In genomic region chr9:96408409-96409280, GRCh38 we compare ENCODE assay signal across 14 cellular contexts. TPM values are rescaled to one million over a fixed set of nuclear protein-coding genes. Genes with fewer than 3 reads are reported as not detected.
DNase-seq lines count a peak whose midpoint lies in the region; ATAC-seq and TF ChIP-seq lines count a peak whose summit lies in the region.
"Had no signal": no experiment of that assay in that cellular context is flagged by ENCODE, and none has a peak within 500 bp of the region (broad histone marks: within the 10 kb centered on the region; RNA-seq: fewer than 3 reads in every experiment).

No MANE protein-coding gene starts in this region.

- ATAC-seq in activated naive CD8-positive, alpha-beta T cell treated with anti-CD3 and anti-CD28 coated beads, Interleukin-2, amount 10 ng/mL, durations not matched to agents 7 days and 5 days (ENCODE audit: low read depth), result no peak

- H4K20me1 ChIP-seq in Loucy (ENCODE audit: insufficient read depth, low read length, poor library complexity, severe bottlenecking), result peaks cover 50% of the 10 kb centered on the region

- no peaks in the 10 kb centered on the region for H3K9me2 ChIP-seq in Loucy (replicated peaks; ENCODE audit: low read depth, low read length)

- H3K9ac ChIP-seq in Loucy (ENCODE audit: low read depth, low read length, poor library complexity, severe bottlenecking), result no peak overlapping the region

- no peak overlapping the region for H3K4me3 ChIP-seq in Loucy (ENCODE audit: low read length, poor library complexity, severe bottlenecking)
- H3K4me3 ChIP-seq: MG63 had no signal

- peaks cover 22% of the 10 kb centered on the region; the same call in 1 of the 2 replicates for H3K36me3 ChIP-seq in Loucy (ENCODE audit: insufficient read depth, low read length)
- H3K36me3 ChIP-seq: MG63 had no signal

- H3K9me3 Mint-ChIP-seq in activated naive CD8-positive, alpha-beta T cell treated with anti-CD3 and anti-CD28 coated beads, Interleukin-2, amount 10 ng/mL, durations not matched to agents 7 days and 5 days, result no peaks in the 10 kb centered on the region
- no peaks in the 10 kb centered on the region for H3K9me3 Mint-ChIP-seq in activated naive CD8-positive, alpha-beta T cell treated with anti-CD3 and anti-CD28 coated beads for 36 hours
- H3K9me3 Mint-ChIP-seq in dendritic cell treated with granulocyte-macrophage colony-stimulating factor and Interleukin-4, amounts not matched to agents 40 ng/mL and 50 ng/mL, for 4 days, result no peaks in the 10 kb centered on the region
- H3K9me3 Mint-ChIP-seq: natural killer cell treated with Interleukin-12 subunit alpha and Interleukin-12 subunit beta and Interleukin-15 and Interleukin-18, amount 100 ng/mL, for 72 hours had no signal

- H2AFZ ChIP-seq in Loucy (ENCODE audit: low read length), result no peak overlapping the region

- H3K27ac Mint-ChIP-seq in activated naive CD8-positive, alpha-beta T cell treated with anti-CD3 and anti-CD28 coated beads, Interleukin-2, amount 10 ng/mL, durations not matched to agents 7 days and 5 days, result peak overlapping the region; percentile 72
- H3K27ac Mint-ChIP-seq in activated naive CD8-positive, alpha-beta T cell treated with anti-CD3 and anti-CD28 coated beads for 36 hours, result no peak overlapping the region
- peak overlapping the region; percentile 50 for H3K27ac Mint-ChIP-seq in dendritic cell treated with granulocyte-macrophage colony-stimulating factor and Interleukin-4, amounts not matched to agents 40 ng/mL and 50 ng/mL, for 4 days
- H3K27ac Mint-ChIP-seq: natural killer cell treated with Interleukin-12 subunit alpha and Interleukin-12 subunit beta and Interleukin-15 and Interleukin-18, amount 100 ng/mL, for 72 hours had no signal

- peaks cover 92% of the 10 kb centered on the region for H3K79me2 ChIP-seq in Loucy (ENCODE audit: insufficient read depth, low read length)

- H3K27me3 Mint-ChIP-seq in activated naive CD8-positive, alpha-beta T cell treated with anti-CD3 and anti-CD28 coated beads, Interleukin-2, amount 10 ng/mL, durations not matched to agents 7 days and 5 days, result no peaks in the 10 kb centered on the region
- H3K27me3 Mint-ChIP-seq in activated naive CD8-positive, alpha-beta T cell treated with anti-CD3 and anti-CD28 coated beads for 36 hours, result no peaks in the 10 kb centered on the region
- H3K27me3 Mint-ChIP-seq in dendritic cell treated with granulocyte-macrophage colony-stimulating factor and Interleukin-4, amounts not matched to agents 40 ng/mL and 50 ng/mL, for 4 days, result no peaks in the 10 kb centered on the region
- H3K27me3 Mint-ChIP-seq: natural killer cell treated with Interleukin-12 subunit alpha and Interleukin-12 subunit beta and Interleukin-15 and Interleukin-18, amount 100 ng/mL, for 72 hours had no signal

- H3K27me3 ChIP-seq in Loucy (ENCODE audit: insufficient read depth, low read length, poor library complexity, severe bottlenecking), result no peaks in the 10 kb centered on the region
- H3K27me3 ChIP-seq: MG63 had no signal

- TF ChIP-seq CTCF in Loucy (conservative IDR thresholded peaks at IDR 0.05; ENCODE audit: low read length), result no peak

- POLR2A ChIA-PET in activated naive CD8-positive, alpha-beta T cell treated with anti-CD3 and anti-CD28 coated beads, Interleukin-2, amount 10 ng/mL, durations not matched to agents 7 days and 5 days (lab: Charles Lee), result interaction anchor here (0.9 kb wide), 1 partner anchor 9 kb away, joined by 5 read pairs; no protein-coding TSS in a partner anchor

- H3K4me3 Mint-ChIP-seq in activated naive CD8-positive, alpha-beta T cell treated with anti-CD3 and anti-CD28 coated beads, Interleukin-2, amount 10 ng/mL, durations not matched to agents 7 days and 5 days, result no peak overlapping the region
- H3K4me3 Mint-ChIP-seq in activated naive CD8-positive, alpha-beta T cell treated with anti-CD3 and anti-CD28 coated beads for 36 hours, result no peak overlapping the region
- no peak overlapping the region for H3K4me3 Mint-ChIP-seq in dendritic cell treated with granulocyte-macrophage colony-stimulating factor and Interleukin-4, amounts not matched to agents 40 ng/mL and 50 ng/mL, for 4 days
- H3K4me3 Mint-ChIP-seq: natural killer cell treated with Interleukin-12 subunit alpha and Interleukin-12 subunit beta and Interleukin-15 and Interleukin-18, amount 100 ng/mL, for 72 hours had no signal

- H3F3A ChIP-seq in Loucy (ENCODE audit: low read depth), result peaks cover 5% of the 10 kb centered on the region; the same call in 1 of the 2 replicates

- peaks cover 29% of the 10 kb centered on the region for H3K36me3 Mint-ChIP-seq in activated naive CD8-positive, alpha-beta T cell treated with anti-CD3 and anti-CD28 coated beads, Interleukin-2, amount 10 ng/mL, durations not matched to agents 7 days and 5 days
- H3K36me3 Mint-ChIP-seq in activated naive CD8-positive, alpha-beta T cell treated with anti-CD3 and anti-CD28 coated beads for 36 hours, result peaks cover 33% of the 10 kb centered on the region
- no peaks in the 10 kb centered on the region for H3K36me3 Mint-ChIP-seq in dendritic cell treated with granulocyte-macrophage colony-stimulating factor and Interleukin-4, amounts not matched to agents 40 ng/mL and 50 ng/mL, for 4 days (ENCODE audit: low read depth)
- H3K36me3 Mint-ChIP-seq: natural killer cell treated with Interleukin-12 subunit alpha and Interleukin-12 subunit beta and Interleukin-15 and Interleukin-18, amount 100 ng/mL, for 72 hours had no signal

- DNase-seq in activated naive CD8-positive, alpha-beta T cell treated with anti-CD3 and anti-CD28 coated beads, Interleukin-2, amount 10 ng/mL, durations not matched to agents 7 days and 5 days, result no peak
- no peak for DNase-seq in activated naive CD8-positive, alpha-beta T cell treated with anti-CD3 and anti-CD28 coated beads for 36 hours
- no peak for DNase-seq in GOT3 (lab: John Stamatoyannopoulos, UW)
- DNase-seq in COR-L47 (lab: John Stamatoyannopoulos, UW), result no peak
- DNase-seq in NCI-H128 (lab: John Stamatoyannopoulos, UW; ENCODE audit: unreplicated experiment), result no peak
- DNase-seq in NCI-H2227 (lab: John Stamatoyannopoulos, UW; ENCODE audit: unreplicated experiment), result no peak
- DNase-seq: activated CD4-positive, alpha-beta T cell treated with anti-CD3 and anti-CD28 coated beads for 48 hours; activated effector memory CD4-positive, alpha-beta T cell treated with Interleukin-2 at 50 U/mL for 16 hours; AML-193; MG63; stimulated activated CD4-positive, alpha-beta T cell treated with anti-CD3 and anti-CD28 coated beads, Interleukin-12 subunit alpha, Interleukin-12 subunit beta, amount 100 ng/mL, for 4 hours had no signal

- H3K4me2 ChIP-seq in Loucy (ENCODE audit: low read depth, low read length, poor library complexity, severe bottlenecking), result peak overlapping the region; percentile 47

- no peaks in the 10 kb centered on the region for H3K9me3 ChIP-seq in Loucy (ENCODE audit: insufficient read depth, low read depth, low read length)
- H3K9me3 ChIP-seq: MG63 had no signal

- H3K4me1 Mint-ChIP-seq in activated naive CD8-positive, alpha-beta T cell treated with anti-CD3 and anti-CD28 coated beads, Interleukin-2, amount 10 ng/mL, durations not matched to agents 7 days and 5 days, result peaks cover 22% of the 10 kb centered on the region
- H3K4me1 Mint-ChIP-seq in activated naive CD8-positive, alpha-beta T cell treated with anti-CD3 and anti-CD28 coated beads for 36 hours, result peaks cover 33% of the 10 kb centered on the region
- peaks cover 23% of the 10 kb centered on the region for H3K4me1 Mint-ChIP-seq in dendritic cell treated with granulocyte-macrophage colony-stimulating factor and Interleukin-4, amounts not matched to agents 40 ng/mL and 50 ng/mL, for 4 days (ENCODE audit: low read depth)

- intact Hi-C loops in dendritic cell treated with granulocyte-macrophage colony-stimulating factor and Interleukin-4, amounts not matched to agents 40 ng/mL and 50 ng/mL, for 4 days (cut with micrococcal nuclease), result loop anchor here (10.0 kb wide), 1 partner anchor 64 kb away; no protein-coding TSS in a partner anchor

- peaks cover 25% of the 10 kb centered on the region for H3K4me1 ChIP-seq in Loucy (ENCODE audit: insufficient read depth, low read length, poor library complexity, severe bottlenecking)

RNA-seq across cellular contexts. Expression of gene ZNF367, which starts 9.5 kb away (rescaled TPM):
- 10 to 100 TPM; 26.0 to 27.3 TPM for total RNA-seq in activated naive CD8-positive, alpha-beta T cell treated with anti-CD3 and anti-CD28 coated beads, Interleukin-2, amount 10 ng/mL, durations not matched to agents 7 days and 5 days
- 10 to 100 TPM; 40.2 to 40.9 TPM for total RNA-seq in activated naive CD8-positive, alpha-beta T cell treated with anti-CD3 and anti-CD28 coated beads for 36 hours

RNA-seq across cellular contexts. Expression of gene SLC35D2, which starts 25.1 kb away (rescaled TPM):
- total RNA-seq in activated naive CD8-positive, alpha-beta T cell treated with anti-CD3 and anti-CD28 coated beads, Interleukin-2, amount 10 ng/mL, durations not matched to agents 7 days and 5 days, result 10 to 100 TPM; 13.1 to 16.2 TPM
- 1 to 10 TPM in 1 of 2 experiments, under 1 TPM in 1; 0.80 to 1.5 TPM for total RNA-seq in activated naive CD8-positive, alpha-beta T cell treated with anti-CD3 and anti-CD28 coated beads for 36 hours

RNA-seq across cellular contexts. Expression of gene HABP4, which starts 41.3 kb away (rescaled TPM):
- 10 to 100 TPM; 11.4 to 11.8 TPM for total RNA-seq in activated naive CD8-positive, alpha-beta T cell treated with anti-CD3 and anti-CD28 coated beads, Interleukin-2, amount 10 ng/mL, durations not matched to agents 7 days and 5 days
- 1 to 10 TPM; 6.1 to 7.2 TPM for total RNA-seq in activated naive CD8-positive, alpha-beta T cell treated with anti-CD3 and anti-CD28 coated beads for 36 hours

Comparison
In these comparisons a context has a peak if more than half of its experiments do, and no peak if none do; other contexts are left out.
1. RNA of gene SLC35D2, which starts 25.1 kb away (total RNA-seq): 13.1 to 16.2 TPM in activated naive CD8-positive, alpha-beta T cell treated with anti-CD3 and anti-CD28 coated beads, Interleukin-2, amount 10 ng/mL, durations not matched to agents 7 days and 5 days; 0.80 to 1.5 TPM in activated naive CD8-positive, alpha-beta T cell treated with anti-CD3 and anti-CD28 coated beads for 36 hours; every median in the first group is over 4 times any median in the second.